In genomic region chr5:127909078-127909477, GRCh38 we compare ENCODE assay signal across 9 cellular contexts.
A peak's percentile ranks its signal among the peaks of the same experiment; 100 is the strongest.
DNase-seq lines count a peak whose midpoint lies in the region; ATAC-seq and TF ChIP-seq lines count a peak whose summit lies in the region.
"Had no signal": no experiment of that assay in that cellular context is flagged by ENCODE, and none has a peak within 500 bp of the region (broad histone marks: within the 10 kb centered on the region; RNA-seq: fewer than 3 reads in every experiment).

No MANE protein-coding gene starts in this region.

- no peaks in the 10 kb centered on the region for H3K36me3 Mint-ChIP-seq in activated naive CD4-positive, alpha-beta T cell treated with anti-CD3 and anti-CD28 coated beads, Interleukin-2, amount 10 ng/mL, durations not matched to agents 7 days and 5 days

- POLR2A ChIA-PET in HEK293 (lab: Yijun Ruan, JAX) = no interaction called here

- 39 to 56% (median 44%) methylated on average over 3 of the region's 3 CpGs for WGBS in adrenal gland, 4 donors
- 0 to 56% methylated on average over 1 to 3 of the region's 3 CpGs for WGBS in gastroesophageal sphincter (ENCODE audit: low coverage in 1 of 2), 2 donors

- no peaks in the 10 kb centered on the region for H3K9me3 Mint-ChIP-seq in activated naive CD4-positive, alpha-beta T cell treated with anti-CD3 and anti-CD28 coated beads, Interleukin-2, amount 10 ng/mL, durations not matched to agents 7 days and 5 days

- H3K4me3 Mint-ChIP-seq in activated naive CD4-positive, alpha-beta T cell treated with anti-CD3 and anti-CD28 coated beads, Interleukin-2, amount 10 ng/mL, durations not matched to agents 7 days and 5 days = no peak overlapping the region

- peak; percentile 29 for DNase-seq in AG08395 (ENCODE audit: low spot score)
- peak; percentile 49 for DNase-seq in M059J (ENCODE audit: low read depth)
- peak in 3 of 7 donors; percentile 13 to 26 (median 26) for DNase-seq in adrenal gland
- peak; percentile 26 to 46 for DNase-seq in left colon
- DNase-seq in activated naive CD4-positive, alpha-beta T cell treated with anti-CD3 and anti-CD28 coated beads, Interleukin-2, amount 10 ng/mL, durations not matched to agents 7 days and 5 days = no peak

- ATAC-seq in left colon (peak; percentile 71), gastroesophageal sphincter (no peak)

- intact Hi-C loops in adrenal gland (cut with DNase I) (no loop called here), left colon (cut with DNase I, micrococcal nuclease) (no loop called here)

- CTCF ChIA-PET in HEK293 (lab: Yijun Ruan, JAX) = interaction anchor here (0.6 to 1.7 kb wide), 14 partner anchors 13 to 228 kb away, joined by 3 to 8 read pairs (median 4); no protein-coding TSS in a partner anchor
- CTCF ChIA-PET in activated naive CD4-positive, alpha-beta T cell treated with anti-CD3 and anti-CD28 coated beads, Interleukin-2, amount 10 ng/mL, durations not matched to agents 7 days and 5 days (lab: Charles Lee) = interaction anchor here (0.8 to 1.7 kb wide), 4 partner anchors 9 to 292 kb away, joined by 3 to 5 read pairs (median 4); no protein-coding TSS in a partner anchor

- H3K4me1 ChIP-seq in HEK293 (ENCODE audit: control insufficient read depth, insufficient read depth, low read length) (peaks cover 6% of the 10 kb centered on the region; the same call in 1 of the 2 replicates), adrenal gland (replicated peaks in 1 of 2) (no peaks in the 10 kb centered on the region), gastroesophageal sphincter (peaks cover 0 to 48% (median 0%) of the 10 kb centered on the region in 3 donors)
- H3K4me1 ChIP-seq: Peyer's patch had no signal

- no peaks in the 10 kb centered on the region for H3K27me3 Mint-ChIP-seq in activated naive CD4-positive, alpha-beta T cell treated with anti-CD3 and anti-CD28 coated beads, Interleukin-2, amount 10 ng/mL, durations not matched to agents 7 days and 5 days

- no peak overlapping the region for H3K27ac ChIP-seq in HEK293 (ENCODE audit: extremely low read depth, low read depth, low read length)
- H3K27ac ChIP-seq in adrenal gland = no peak overlapping the region
- no peak overlapping the region for H3K27ac ChIP-seq in gastroesophageal sphincter
- H3K27ac ChIP-seq: Peyer's patch had no signal

- H3K9me3 ChIP-seq in HEK293 (ENCODE audit: control insufficient read depth, insufficient read depth, low read depth, low read length) (no peaks in the 10 kb centered on the region), adrenal gland (replicated peaks in 1 of 3) (no peaks in the 10 kb centered on the region), gastroesophageal sphincter (no peaks in the 10 kb centered on the region)
- H3K9me3 ChIP-seq: Peyer's patch had no signal

- TF ChIP-seq POLR2A in adrenal gland (IDR thresholded peaks at IDR 0.05) = no peak
- TF ChIP-seq POLR2A in gastroesophageal sphincter (IDR thresholded peaks at IDR 0.05) = no peak

- TF ChIP-seq CTCF in GM12872 (IDR thresholded peaks at IDR 0.05; ENCODE audit: insufficient read depth, low read depth, low read length) = peak; percentile 78
- peak; percentile 58 for TF ChIP-seq CTCF in HEK293 (tag by site-specific recombination; IDR thresholded peaks at IDR 0.05)
- TF ChIP-seq CTCF in adrenal gland (IDR thresholded peaks at IDR 0.05) = peak in 4 of 6 experiments; percentile 23 to 41 (median 32)
- peak in 1 of 4 experiments; percentile 28 for TF ChIP-seq CTCF in gastroesophageal sphincter (IDR thresholded peaks at IDR 0.05)

- no peaks in the 10 kb centered on the region for H3K36me3 ChIP-seq in HEK293 (ENCODE audit: control insufficient read depth in 2 of 2, insufficient read depth in 1 of 2, low read length in 2 of 2)
- H3K36me3 ChIP-seq in adrenal gland (replicated peaks in 1 of 2) = no peaks in the 10 kb centered on the region
- no peaks in the 10 kb centered on the region for H3K36me3 ChIP-seq in gastroesophageal sphincter
- H3K36me3 ChIP-seq: Peyer's patch had no signal

- no peak for TF ChIP-seq EP300 in gastroesophageal sphincter (IDR thresholded peaks at IDR 0.05)

- no peak overlapping the region for H3K27ac Mint-ChIP-seq in activated naive CD4-positive, alpha-beta T cell treated with anti-CD3 and anti-CD28 coated beads, Interleukin-2, amount 10 ng/mL, durations not matched to agents 7 days and 5 days

- no peaks in the 10 kb centered on the region for H3K4me1 Mint-ChIP-seq in activated naive CD4-positive, alpha-beta T cell treated with anti-CD3 and anti-CD28 coated beads, Interleukin-2, amount 10 ng/mL, durations not matched to agents 7 days and 5 days

- H3K4me3 ChIP-seq in HEK293 (ENCODE audit: low read depth, low read length) (no peak overlapping the region), adrenal gland (no peak overlapping the region), gastroesophageal sphincter (no peak overlapping the region)
- H3K4me3 ChIP-seq: Peyer's patch had no signal

- H3K27me3 ChIP-seq in adrenal gland (no peaks in the 10 kb centered on the region), gastroesophageal sphincter (no peaks in the 10 kb centered on the region)
- H3K27me3 ChIP-seq: Peyer's patch had no signal

TF ChIP-seq in HEK293, 187 proteins besides CTCF, POLR2A, EP300 and RAD21:
- TF ChIP-seq ZNF660 (tag by site-specific recombination; IDR thresholded peaks at IDR 0.05) (0 out of 2 replicates have a peak, but pooled peaks have one; percentile 11), PRDM10 (tag by site-specific recombination; IDR thresholded peaks at IDR 0.05) (peak; percentile 19; the same call in 1 of the 2 replicates), ZNF561 (tag by site-specific recombination; IDR thresholded peaks at IDR 0.05; ENCODE audit: borderline replicate concordance) (0 out of 2 replicates have a peak, but pooled peaks have one; percentile 47), GFI1B (tag by site-specific recombination; IDR thresholded peaks at IDR 0.05) (no peak), ZEB2 (tag by site-specific recombination; IDR thresholded peaks at IDR 0.05) (no peak)
